ENCODE assay signal across 10 cellular contexts in the genomic region with DNA sequence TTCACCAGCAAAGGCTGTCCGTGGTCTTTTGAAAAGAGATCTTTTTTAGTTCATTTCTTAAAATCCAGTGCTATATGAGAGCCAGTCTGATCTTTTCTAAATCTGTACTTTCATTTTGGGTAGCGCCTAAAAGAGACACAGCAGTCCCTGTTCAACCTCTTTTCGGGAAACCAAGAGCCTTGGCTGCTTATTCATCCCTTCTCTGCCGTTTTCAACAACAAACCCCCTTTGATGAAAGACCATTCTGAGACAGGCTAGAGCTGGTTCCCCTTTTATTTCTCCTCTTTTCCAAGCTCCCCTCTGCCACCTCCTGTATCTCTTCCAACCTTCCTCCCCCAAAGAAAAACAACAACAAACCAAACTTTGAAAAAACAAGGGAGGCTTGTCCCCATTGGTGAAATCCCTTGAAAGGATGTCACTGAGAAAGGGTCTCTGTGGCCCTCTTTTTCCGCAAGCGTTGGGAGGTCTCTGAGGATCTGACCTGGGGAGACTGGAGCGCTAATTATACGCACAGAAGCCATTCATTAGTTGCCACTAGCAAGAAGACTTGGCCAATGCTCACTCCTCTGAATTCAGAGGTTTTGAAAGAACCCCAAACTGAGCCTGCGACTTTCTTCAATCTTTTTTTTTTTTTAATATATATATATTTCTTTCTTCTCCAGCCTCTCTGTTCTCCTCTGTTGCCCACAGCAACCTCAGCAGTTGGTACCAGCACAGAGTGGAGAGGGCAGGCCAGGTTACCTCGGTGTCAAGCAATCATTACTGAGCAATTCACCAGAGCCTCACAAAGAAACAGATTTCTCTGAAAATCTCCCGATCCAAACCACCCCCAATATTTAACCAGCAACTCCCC.
DNase-seq lines count a peak whose midpoint lies in the region; ATAC-seq and TF ChIP-seq lines count a peak whose summit lies in the region.
"Had no signal": no experiment of that assay in that cellular context is flagged by ENCODE, and none has a peak within 500 bp of the region (broad histone marks: within the 10 kb centered on the region; RNA-seq: fewer than 3 reads in every experiment).

No MANE protein-coding gene starts in this region.

- H3K36me3 ChIP-seq in mesenchymal stem cell (ENCODE audit: control insufficient read depth in 1 of 2, insufficient read depth in 2 of 2, low read depth in 1 of 2, low read length in 2 of 2) (no peaks in the 10 kb centered on the region), testis (ENCODE audit: low read depth, missing control alignments) (no peaks in the 10 kb centered on the region), body of pancreas (replicated peaks in 1 of 2; ENCODE audit: insufficient read depth in 1 of 2, low read depth in 2 of 2) (no peaks in the 10 kb centered on the region)

- no peaks in the 10 kb centered on the region for H3K9me3 Mint-ChIP-seq in activated naive CD4-positive, alpha-beta T cell treated with anti-CD3 and anti-CD28 coated beads, Interleukin-2, amount 50 U/mL, for 24 hours

- H3K4ac ChIP-seq in mesenchymal stem cell (ENCODE audit: low read depth in 1 of 2, low read length in 2 of 2): no peak overlapping the region

- no peak for DNase-seq in activated naive CD4-positive, alpha-beta T cell treated with Interleukin-2 at 50 U/mL for 16 hours
- DNase-seq in mesenchymal stem cell (no peak), testis (no peak), AG08395 (ENCODE audit: low spot score) (no peak), body of pancreas (no peak)
- DNase-seq: GOT3, NCI-H446 had no signal

- H4K8ac ChIP-seq in mesenchymal stem cell (ENCODE audit: low read length): no peak overlapping the region

- no peak overlapping the region for H4K91ac ChIP-seq in mesenchymal stem cell (ENCODE audit: low read length)

- H3K27me3 ChIP-seq in mesenchymal stem cell (ENCODE audit: control insufficient read depth in 1 of 2, insufficient read depth in 1 of 2, low read length in 2 of 2): no peaks in the 10 kb centered on the region
- H3K27me3 ChIP-seq in testis: no peaks in the 10 kb centered on the region
- no peaks in the 10 kb centered on the region for H3K27me3 ChIP-seq in body of pancreas

- no peaks in the 10 kb centered on the region for H3K9me3 ChIP-seq in mesenchymal stem cell (ENCODE audit: control insufficient read depth, low read length)
- H3K9me3 ChIP-seq in testis: no peaks in the 10 kb centered on the region
- H3K9me3 ChIP-seq in body of pancreas: no peaks in the 10 kb centered on the region

- H3K27ac Mint-ChIP-seq in activated naive CD4-positive, alpha-beta T cell treated with anti-CD3 and anti-CD28 coated beads, Interleukin-2, amount 50 U/mL, for 24 hours: peak overlapping the region; percentile 99

- H3K14ac ChIP-seq in mesenchymal stem cell (ENCODE audit: low read length in 2 of 2): no peak overlapping the region

- H2BK120ac ChIP-seq in mesenchymal stem cell (ENCODE audit: low read depth, low read length): no peak overlapping the region

- WGBS in mesenchymal stem cell: 88% methylated on average over 10 of the region's 11 CpGs
- WGBS in testis, 2 donors: 66 to 71% methylated on average over 11 of the region's 11 CpGs
- 71 to 80% methylated on average over 11 of the region's 11 CpGs for WGBS in body of pancreas, 2 donors

- H3K27me3 Mint-ChIP-seq in activated naive CD4-positive, alpha-beta T cell treated with anti-CD3 and anti-CD28 coated beads, Interleukin-2, amount 50 U/mL, for 24 hours: no peaks in the 10 kb centered on the region

- ATAC-seq in body of pancreas (no peak), GM19328 (IDR thresholded peaks at IDR 0.05; ENCODE audit: unreplicated experiment) (no peak)

- no peak overlapping the region for H2BK12ac ChIP-seq in mesenchymal stem cell (ENCODE audit: low read length in 2 of 2)

- H3K27ac ChIP-seq in angular gyrus (ENCODE audit: low read depth, low read length) (peak overlapping the region; percentile 69), mesenchymal stem cell (ENCODE audit: low read length, poor library complexity, severe bottlenecking) (no peak overlapping the region), testis (peak overlapping the region; percentile 39 to 58), body of pancreas (peak overlapping the region in 2 of 4 donors; percentile 24 to 55)

- H3K4me3 Mint-ChIP-seq in activated naive CD4-positive, alpha-beta T cell treated with anti-CD3 and anti-CD28 coated beads, Interleukin-2, amount 50 U/mL, for 24 hours: peak overlapping the region; percentile 85

- H2AK5ac ChIP-seq in mesenchymal stem cell (ENCODE audit: low read length, severe bottlenecking): no peak overlapping the region

- no peak overlapping the region for H2BK15ac ChIP-seq in mesenchymal stem cell (ENCODE audit: low read depth, poor library complexity, severe bottlenecking)

- H3K4me2 ChIP-seq in mesenchymal stem cell (ENCODE audit: low read length, poor library complexity, severe bottlenecking): no peak overlapping the region

- no peak overlapping the region for H2AFZ ChIP-seq in mesenchymal stem cell (ENCODE audit: low read depth, low read length)

- no peak overlapping the region for H3K23ac ChIP-seq in mesenchymal stem cell (ENCODE audit: low read length in 2 of 2)

- peak overlapping the region; percentile 24 for H3K9ac ChIP-seq in mesenchymal stem cell (ENCODE audit: low read length)

- H2BK5ac ChIP-seq in mesenchymal stem cell (ENCODE audit: low read depth, low read length, poor library complexity, severe bottlenecking): no peak overlapping the region

- no peaks in the 10 kb centered on the region for H3K36me3 Mint-ChIP-seq in activated naive CD4-positive, alpha-beta T cell treated with anti-CD3 and anti-CD28 coated beads, Interleukin-2, amount 50 U/mL, for 24 hours

- TF ChIP-seq POLR2A in testis (IDR thresholded peaks at IDR 0.05) (no peak), body of pancreas (IDR thresholded peaks at IDR 0.05) (no peak)

- H3K4me3 ChIP-seq in mesenchymal stem cell (ENCODE audit: insufficient read depth in 1 of 2, low read depth in 1 of 2, low read length in 2 of 2): no peak overlapping the region
- H3K4me3 ChIP-seq in testis: no peak overlapping the region
- H3K4me3 ChIP-seq in body of pancreas: no peak overlapping the region

- H3K18ac ChIP-seq in mesenchymal stem cell (ENCODE audit: low read depth in 1 of 2, low read length in 2 of 2): no peak overlapping the region

- H3K4me1 Mint-ChIP-seq in activated naive CD4-positive, alpha-beta T cell treated with anti-CD3 and anti-CD28 coated beads, Interleukin-2, amount 50 U/mL, for 24 hours: peaks cover 93% of the 10 kb centered on the region

- H3K4me1 ChIP-seq in mesenchymal stem cell (ENCODE audit: control insufficient read depth, insufficient read depth, low read depth, low read length) (peaks cover 3% of the 10 kb centered on the region), testis (peaks cover 8% of the 10 kb centered on the region), body of pancreas (peaks cover 15% of the 10 kb centered on the region)

- peaks cover 16% of the 10 kb centered on the region for H3K79me1 ChIP-seq in mesenchymal stem cell (replicated peaks; ENCODE audit: low read length, poor library complexity, severe bottlenecking)

- intact Hi-C loops in testis (cut with DNase I; ENCODE audit: low total_unique reads) (loop anchor here (10.0 kb wide), 1 partner anchor 104 kb away; the partner anchor contains the start of gene PITPNC1), body of pancreas (cut with DNase I) (no loop called here)

- no peak for TF ChIP-seq CTCF in testis (IDR thresholded peaks at IDR 0.05)
- no peak for TF ChIP-seq CTCF in body of pancreas (IDR thresholded peaks at IDR 0.05)
